ENCODE assay signal across 8 cellular contexts in genomic region chr5:124599048-124599973, GRCh38.
DNase-seq lines count a peak whose midpoint lies in the region; ATAC-seq, FAIRE-seq and TF ChIP-seq lines count a peak whose summit lies in the region.

No MANE protein-coding gene starts in this region.

- H3K9me3 Mint-ChIP-seq in GM23338 (no peaks in the 10 kb centered on the region), natural killer cell (no peaks in the 10 kb centered on the region)
- no peaks in the 10 kb centered on the region for H3K9me3 Mint-ChIP-seq in activated CD8-positive, alpha-beta memory T cell treated with anti-CD3 and anti-CD28 coated beads, Interleukin-2, amount 10 ng/mL, durations not matched to agents 7 days and 5 days (ENCODE audit: low read depth)

- H2AFZ ChIP-seq in GM23338: peak overlapping the region; percentile 1; the same call in 1 of the 2 replicates

- ATAC-seq in GM23338: no peak; the same call in 2 of the 3 replicates
- ATAC-seq in activated CD8-positive, alpha-beta memory T cell treated with anti-CD3 and anti-CD28 coated beads, Interleukin-2, amount 10 ng/mL, durations not matched to agents 7 days and 5 days: no peak
- ATAC-seq in natural killer cell: no peak

- H3K4me1 ChIP-seq in GM23338 (ENCODE audit: insufficient read depth): no peaks in the 10 kb centered on the region; the same call in 1 of the 2 replicates

- H3K9me2 ChIP-seq in GM23338 (ENCODE audit: insufficient read depth): no peaks in the 10 kb centered on the region

- H3F3A ChIP-seq in GM23338 (replicated peaks; ENCODE audit: low read depth): no peaks in the 10 kb centered on the region

- intact Hi-C loops in natural killer cell (cut with micrococcal nuclease): no loop called here

- H3K27me3 Mint-ChIP-seq in GM23338 (ENCODE audit: insufficient read depth, low read depth, poor library complexity) (peaks cover 4% of the 10 kb centered on the region), natural killer cell (ENCODE audit: low read depth in 2 of 2) (peaks cover 7 to 14% of the 10 kb centered on the region in 2 donors)
- H3K27me3 Mint-ChIP-seq in activated CD8-positive, alpha-beta memory T cell treated with anti-CD3 and anti-CD28 coated beads, Interleukin-2, amount 10 ng/mL, durations not matched to agents 7 days and 5 days: no peaks in the 10 kb centered on the region

- CTCF ChIA-PET in activated CD8-positive, alpha-beta memory T cell treated with anti-CD3 and anti-CD28 coated beads, Interleukin-2, amount 10 ng/mL, durations not matched to agents 7 days and 5 days (lab: Charles Lee): no interaction called here

- FAIRE-seq in colon (lab: Jason Lieb, UNC): peak; percentile 55

- TF ChIP-seq CTCF in GM23338 (conservative IDR thresholded peaks at IDR 0.05; ENCODE audit: low read depth in 2 of 2) (no peak), natural killer cell (IDR thresholded peaks at IDR 0.05) (no peak)

- no peak overlapping the region for H3K27ac ChIP-seq in GM23338 (ENCODE audit: low read depth)

- no peaks in the 10 kb centered on the region for H3K79me2 ChIP-seq in GM23338 (replicated peaks; ENCODE audit: insufficient read depth)

- H3K4me1 Mint-ChIP-seq in GM23338 (peaks cover 18% of the 10 kb centered on the region; the same call in 2 of the 3 replicates), natural killer cell (no peaks in the 10 kb centered on the region)
- no peaks in the 10 kb centered on the region for H3K4me1 Mint-ChIP-seq in activated CD8-positive, alpha-beta memory T cell treated with anti-CD3 and anti-CD28 coated beads, Interleukin-2, amount 10 ng/mL, durations not matched to agents 7 days and 5 days

- H3K27ac Mint-ChIP-seq in GM23338 (no peak overlapping the region), natural killer cell (no peak overlapping the region)
- no peak overlapping the region for H3K27ac Mint-ChIP-seq in activated CD8-positive, alpha-beta memory T cell treated with anti-CD3 and anti-CD28 coated beads, Interleukin-2, amount 10 ng/mL, durations not matched to agents 7 days and 5 days

- H3K36me3 ChIP-seq in GM23338 (ENCODE audit: insufficient read depth): no peaks in the 10 kb centered on the region

- no peaks in the 10 kb centered on the region for H3K27me3 ChIP-seq in GM23338 (ENCODE audit: insufficient read depth)

- H3K4me2 ChIP-seq in GM23338: no peak overlapping the region

- H3K4me3 Mint-ChIP-seq in GM23338 (no peak overlapping the region), natural killer cell (no peak overlapping the region)
- H3K4me3 Mint-ChIP-seq in activated CD8-positive, alpha-beta memory T cell treated with anti-CD3 and anti-CD28 coated beads, Interleukin-2, amount 10 ng/mL, durations not matched to agents 7 days and 5 days: no peak overlapping the region

- no peaks in the 10 kb centered on the region for H4K20me1 ChIP-seq in GM23338 (replicated peaks; ENCODE audit: insufficient read depth)

- DNase-seq in COLO668 (lab: John Stamatoyannopoulos, UW; ENCODE audit: unreplicated experiment): peak; percentile 16
- no peak for DNase-seq in GM23338 (ENCODE audit: low spot score)
- peak; percentile 96 for DNase-seq in NCI-H69 (lab: John Stamatoyannopoulos, UW)
- DNase-seq in midbrain (lab: John Stamatoyannopoulos, UW): peak; percentile 34
- DNase-seq in T-helper 1 cell: no peak
- DNase-seq in activated CD8-positive, alpha-beta memory T cell treated with anti-CD3 and anti-CD28 coated beads, Interleukin-2, amount 10 ng/mL, durations not matched to agents 7 days and 5 days: no peak
- DNase-seq in natural killer cell: no peak

- H3K4me3 ChIP-seq in GM23338: no peak overlapping the region

- H3K36me3 Mint-ChIP-seq in GM23338 (ENCODE audit: low read depth) (no peaks in the 10 kb centered on the region), natural killer cell (no peaks in the 10 kb centered on the region)
- no peaks in the 10 kb centered on the region for H3K36me3 Mint-ChIP-seq in activated CD8-positive, alpha-beta memory T cell treated with anti-CD3 and anti-CD28 coated beads, Interleukin-2, amount 10 ng/mL, durations not matched to agents 7 days and 5 days

TF ChIP-seq in GM23338, 12 proteins besides CTCF, POLR2A, EP300 and RAD21:
- TF ChIP-seq, protein P1, sequence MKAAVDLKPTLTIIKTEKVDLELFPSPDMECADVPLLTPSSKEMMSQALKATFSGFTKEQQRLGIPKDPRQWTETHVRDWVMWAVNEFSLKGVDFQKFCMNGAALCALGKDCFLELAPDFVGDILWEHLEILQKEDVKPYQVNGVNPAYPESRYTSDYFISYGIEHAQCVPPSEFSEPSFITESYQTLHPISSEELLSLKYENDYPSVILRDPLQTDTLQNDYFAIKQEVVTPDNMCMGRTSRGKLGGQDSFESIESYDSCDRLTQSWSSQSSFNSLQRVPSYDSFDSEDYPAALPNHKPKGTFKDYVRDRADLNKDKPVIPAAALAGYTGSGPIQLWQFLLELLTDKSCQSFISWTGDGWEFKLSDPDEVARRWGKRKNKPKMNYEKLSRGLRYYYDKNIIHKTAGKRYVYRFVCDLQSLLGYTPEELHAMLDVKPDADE (IDR thresholded peaks at IDR 0.05): no peak
- TF ChIP-seq NANOG (IDR thresholded peaks at IDR 0.05; ENCODE audit: borderline replicate concordance): no peak
- no peak for TF ChIP-seq CREB1 (CRISPR knock-in tag; IDR thresholded peaks at IDR 0.05; ENCODE audit: low read depth)

Comparison
In these comparisons a context has a peak if more than half of its experiments do, and no peak if none do; other contexts are left out.
1. DNase-seq: peak in COLO668 (single experiment), NCI-H69 (single experiment) and midbrain (single experiment); none in GM23338 (single experiment), T-helper 1 cell (0 of 5), activated CD8-positive, alpha-beta memory T cell treated with anti-CD3 and anti-CD28 coated beads, Interleukin-2, amount 10 ng/mL, durations not matched to agents 7 days and 5 days (single experiment) and natural killer cell (single experiment).